ENCODE assay signal across 1 cellular context in the genomic region with DNA sequence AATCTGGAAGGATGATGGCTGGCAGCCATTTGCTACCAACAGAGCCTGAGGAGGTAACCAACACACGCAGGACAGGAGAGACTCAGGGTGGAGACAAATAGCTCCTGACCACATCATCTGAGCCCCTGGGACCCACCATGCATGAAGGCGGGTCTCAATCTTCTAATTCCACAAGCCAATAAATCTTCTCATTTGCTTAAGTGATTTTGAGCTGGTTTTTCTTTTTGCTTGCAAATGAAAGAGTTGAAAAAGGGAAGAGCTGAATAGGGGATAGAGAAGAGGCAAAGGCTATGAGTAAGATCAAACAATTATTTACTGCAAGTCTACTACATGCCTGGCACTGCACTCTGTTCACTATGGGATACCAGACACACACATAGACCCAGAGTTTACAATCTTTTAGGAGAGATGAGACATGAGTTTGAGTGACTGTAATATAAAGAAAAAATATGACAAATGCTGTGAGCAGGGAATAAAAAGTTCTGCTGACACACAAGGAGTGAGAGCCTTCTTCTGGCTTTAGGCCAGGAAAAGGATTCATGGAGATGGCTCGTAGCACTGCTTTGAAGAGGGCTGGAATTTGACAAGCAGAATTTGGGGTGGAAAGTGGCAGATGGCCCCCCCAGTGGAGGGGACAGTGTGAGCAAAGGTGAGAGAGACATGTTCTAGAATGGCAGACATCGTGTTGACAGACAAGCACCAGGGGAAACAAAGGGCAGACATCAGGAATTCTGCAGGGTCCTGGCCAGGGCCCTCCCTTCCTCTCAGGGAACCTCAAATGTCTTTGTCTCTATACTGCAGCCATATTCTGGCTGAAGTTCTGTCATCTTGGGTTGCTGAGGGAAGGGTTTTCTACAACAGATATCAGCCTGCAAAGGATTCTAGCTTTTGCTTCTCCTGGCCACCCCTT.
TF ChIP-seq lines count a peak whose summit lies in the region.

No MANE protein-coding gene starts in this region.

TF ChIP-seq in IMR-90, 13 proteins besides CTCF, POLR2A, EP300 and RAD21 (continued from another document):
- TF ChIP-seq, protein P1, sequence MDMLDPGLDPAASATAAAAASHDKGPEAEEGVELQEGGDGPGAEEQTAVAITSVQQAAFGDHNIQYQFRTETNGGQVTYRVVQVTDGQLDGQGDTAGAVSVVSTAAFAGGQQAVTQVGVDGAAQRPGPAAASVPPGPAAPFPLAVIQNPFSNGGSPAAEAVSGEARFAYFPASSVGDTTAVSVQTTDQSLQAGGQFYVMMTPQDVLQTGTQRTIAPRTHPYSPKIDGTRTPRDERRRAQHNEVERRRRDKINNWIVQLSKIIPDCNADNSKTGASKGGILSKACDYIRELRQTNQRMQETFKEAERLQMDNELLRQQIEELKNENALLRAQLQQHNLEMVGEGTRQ (IDR thresholded peaks at IDR 0.05; ENCODE audit: low read depth, low read length) = no peak
- TF ChIP-seq FOS (IDR thresholded peaks at IDR 0.05; ENCODE audit: low read depth, low read length) (no peak), MXI1 (IDR thresholded peaks at IDR 0.05; ENCODE audit: borderline replicate concordance, low read depth, low read length) (no peak), SMC3 (IDR thresholded peaks at IDR 0.05; ENCODE audit: low read depth, low read length) (no peak), MAFK (IDR thresholded peaks at IDR 0.05; ENCODE audit: low read depth, low read length) (no peak), NFE2L2 (IDR thresholded peaks at IDR 0.05; ENCODE audit: low read depth, low read length) (no peak), CEBPB (IDR thresholded peaks at IDR 0.05; ENCODE audit: low read depth, low read length) (no peak), RFX5 (IDR thresholded peaks at IDR 0.05; ENCODE audit: low read depth, low read length) (no peak), RCOR1 (IDR thresholded peaks at IDR 0.05; ENCODE audit: insufficient replicate concordance, low read length) (no peak)
- TF ChIP-seq, protein P2, sequence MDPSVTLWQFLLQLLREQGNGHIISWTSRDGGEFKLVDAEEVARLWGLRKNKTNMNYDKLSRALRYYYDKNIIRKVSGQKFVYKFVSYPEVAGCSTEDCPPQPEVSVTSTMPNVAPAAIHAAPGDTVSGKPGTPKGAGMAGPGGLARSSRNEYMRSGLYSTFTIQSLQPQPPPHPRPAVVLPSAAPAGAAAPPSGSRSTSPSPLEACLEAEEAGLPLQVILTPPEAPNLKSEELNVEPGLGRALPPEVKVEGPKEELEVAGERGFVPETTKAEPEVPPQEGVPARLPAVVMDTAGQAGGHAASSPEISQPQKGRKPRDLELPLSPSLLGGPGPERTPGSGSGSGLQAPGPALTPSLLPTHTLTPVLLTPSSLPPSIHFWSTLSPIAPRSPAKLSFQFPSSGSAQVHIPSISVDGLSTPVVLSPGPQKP (IDR thresholded peaks at IDR 0.05; ENCODE audit: borderline replicate concordance, low read depth, low read length) = no peak
